ENCODE assay signal across 21 cellular contexts in genomic region chr14:45793081-45793480, GRCh38.
"Had no signal": no experiment of that assay in that cellular context is flagged by ENCODE, and none has a peak within 500 bp of the region (broad histone marks: within the 10 kb centered on the region; RNA-seq: fewer than 3 reads in every experiment).

No MANE protein-coding gene starts in this region.

- H3K4me1 ChIP-seq: adrenal gland, colonic mucosa, testis, vagina had no signal

- H3K4me1 Mint-ChIP-seq: central memory CD8-positive, alpha-beta T cell; mesothelial cell of epicardium; natural killer cell; stimulated activated naive B cell treated with anti-CD40 and anti-IgM and Interleukin-4, amounts not matched to agents 10 μg/mL and 1 μg/mL and 100 μg/mL, for 72 hours; WTC11 had no signal

- DNase-seq: activated naive CD4-positive, alpha-beta T cell; activated T-cell treated with anti-CD3 and anti-CD28 coated beads, Interleukin-2, amount 50 U/mL, for 24 hours; adrenal gland; colonic mucosa; dorsolateral prefrontal cortex; effector memory CD8-positive, alpha-beta T cell; esophagus squamous epithelium; natural killer cell; retina; stimulated activated CD4-positive, alpha-beta T cell treated with anti-CD3 and anti-CD28 coated beads, Interleukin-2, amount 100 ng/mL, for 48 hours; stimulated activated CD8-positive, alpha-beta memory T cell treated with anti-CD3 and anti-CD28 coated beads, Interleukin-4, amount 100 ng/mL, for 48 hours; stimulated activated naive B cell treated with anti-CD40 and anti-IgM and Interleukin-4, amounts not matched to agents 10 μg/mL and 1 μg/mL and 100 μg/mL, for 72 hours; testis had no signal

- H3K4me3 Mint-ChIP-seq: activated naive CD8-positive, alpha-beta T cell; activated T-cell treated with anti-CD3 and anti-CD28 coated beads, Interleukin-2, amount 50 U/mL, for 24 hours; central memory CD8-positive, alpha-beta T cell; effector memory CD8-positive, alpha-beta T cell; mesothelial cell of epicardium; natural killer cell; stimulated activated naive B cell treated with anti-CD40 and anti-IgM and Interleukin-4, amounts not matched to agents 10 μg/mL and 1 μg/mL and 100 μg/mL, for 72 hours; type B pancreatic cell; WTC11 had no signal

- H3K4me3 ChIP-seq: adrenal gland, colonic mucosa, dorsolateral prefrontal cortex, esophagus squamous epithelium, lung, testis, vagina had no signal

- H3K9me3 Mint-ChIP-seq: central memory CD8-positive, alpha-beta T cell; type B pancreatic cell had no signal

- H3K9me3 ChIP-seq: adrenal gland, colonic mucosa, testis, vagina had no signal

- H3K27me3 Mint-ChIP-seq: activated naive CD8-positive, alpha-beta T cell; activated T-cell treated with anti-CD3 and anti-CD28 coated beads, Interleukin-2, amount 50 U/mL, for 24 hours; central memory CD8-positive, alpha-beta T cell; effector memory CD8-positive, alpha-beta T cell; stimulated activated naive B cell treated with anti-CD40 and anti-IgM and Interleukin-4, amounts not matched to agents 10 μg/mL and 1 μg/mL and 100 μg/mL, for 72 hours; type B pancreatic cell had no signal

- H3K36me3 Mint-ChIP-seq: activated naive CD8-positive, alpha-beta T cell; mesothelial cell of epicardium; natural killer cell; stimulated activated naive B cell treated with anti-CD40 and anti-IgM and Interleukin-4, amounts not matched to agents 10 μg/mL and 1 μg/mL and 100 μg/mL, for 72 hours; type B pancreatic cell had no signal

- H3K27ac ChIP-seq: adrenal gland, colonic mucosa, dorsolateral prefrontal cortex, esophagus squamous epithelium, testis, vagina had no signal

- H3K36me3 ChIP-seq: adrenal gland, colonic mucosa, esophagus squamous epithelium, vagina had no signal

- H3K27ac Mint-ChIP-seq: activated naive CD8-positive, alpha-beta T cell; activated T-cell treated with anti-CD3 and anti-CD28 coated beads, Interleukin-2, amount 50 U/mL, for 24 hours; activated T-helper 2 cell treated with anti-CD3 and anti-CD28 coated beads, Interferon-gamma antibody, Interleukin-2, Interleukin-4, amounts not matched to agents 10 μg/mL and 5 μg/mL and 100 μg/mL, durations not matched to agents 14 hours and 24 hours and 36 hours; effector memory CD8-positive, alpha-beta T cell; mesothelial cell of epicardium; natural killer cell; stimulated activated naive B cell treated with anti-CD40 and anti-IgM and Interleukin-4, amounts not matched to agents 10 μg/mL and 1 μg/mL and 100 μg/mL, for 72 hours; type B pancreatic cell; WTC11 had no signal

- H3K27me3 ChIP-seq: adrenal gland, colonic mucosa, esophagus squamous epithelium, testis, vagina had no signal
